In genomic region chr9:90511711-90512110, GRCh38 we compare ENCODE assay signal across 35 cellular contexts.
DNase-seq lines count a peak whose midpoint lies in the region; ATAC-seq, FAIRE-seq and TF ChIP-seq lines count a peak whose summit lies in the region.
"Had no signal": no experiment of that assay in that cellular context is flagged by ENCODE, and none has a peak within 500 bp of the region (broad histone marks: within the 10 kb centered on the region; RNA-seq: fewer than 3 reads in every experiment).

No MANE protein-coding gene starts in this region.

- no peak overlapping the region for H3K23ac ChIP-seq in trophoblast cell (ENCODE audit: low read length)

- FAIRE-seq in urothelium cell line (lab: Jason Lieb, UNC): no peak
- FAIRE-seq: A204.1, A549, D721Med had no signal

- H3K4ac ChIP-seq in trophoblast cell (ENCODE audit: low read depth, low read length): no peak overlapping the region

- H2AFZ ChIP-seq in GM23338: peak overlapping the region; percentile 90
- H2AFZ ChIP-seq in PC-9: peak overlapping the region; percentile 49; the same call in 1 of the 2 replicates
- no peak overlapping the region for H2AFZ ChIP-seq in trophoblast cell (ENCODE audit: insufficient read depth, low read length, poor library complexity)

- H4K91ac ChIP-seq in trophoblast cell (ENCODE audit: low read depth, low read length): no peak overlapping the region

- H3K4me2 ChIP-seq in GM23338: no peak overlapping the region
- no peak overlapping the region for H3K4me2 ChIP-seq in PC-9
- H3K4me2 ChIP-seq in trophoblast cell (ENCODE audit: low read length): no peak overlapping the region
- H3K4me2 ChIP-seq: A549; BLaER1; BLaER1 treated with 17β-estradiol and CSF1 and Interleukin-3, amounts not matched to agents 10 nM and 100 nM had no signal

- H3K9ac ChIP-seq in trophoblast cell (ENCODE audit: low read length): no peak overlapping the region
- H3K9ac ChIP-seq: BLaER1; BLaER1 treated with 17β-estradiol and CSF1 and Interleukin-3, amounts not matched to agents 10 nM and 100 nM had no signal

- no peak overlapping the region for H3K27ac Mint-ChIP-seq in GM23338
- H3K27ac Mint-ChIP-seq: B cell; CD14-positive monocyte; CD4-positive, alpha-beta memory T cell; CD4-positive, alpha-beta T cell; CD4-positive, CD25-positive, alpha-beta regulatory T cell; CD8-positive, alpha-beta memory T cell; CD8-positive, alpha-beta T cell had no signal

- no TSS peak for BruUV-seq in PC-9 (replicated peaks; lab: Mats Ljungman, UMichigan)

- H3K36me3 Mint-ChIP-seq in GM23338 (ENCODE audit: low read depth): no peaks in the 10 kb centered on the region
- H3K36me3 Mint-ChIP-seq: CD14-positive monocyte; CD4-positive, alpha-beta memory T cell; CD4-positive, CD25-positive, alpha-beta regulatory T cell; CD8-positive, alpha-beta memory T cell; CD8-positive, alpha-beta T cell had no signal

- intact Hi-C loops in PC-9 (cut with micrococcal nuclease; ENCODE audit: unreplicated experiment) (no loop called here), Right ventricle myocardium inferior (cut with DNase I) (no loop called here)

- H3K79me2 ChIP-seq in GM23338 (replicated peaks; ENCODE audit: insufficient read depth): no peaks in the 10 kb centered on the region
- H3K79me2 ChIP-seq in PC-9 (ENCODE audit: low read depth): no peaks in the 10 kb centered on the region
- no peaks in the 10 kb centered on the region for H3K79me2 ChIP-seq in trophoblast cell (ENCODE audit: control insufficient read depth, insufficient read depth, low read length, poor library complexity)

- H3K4me3 ChIP-seq in GM23338 (no peak overlapping the region), PC-9 (no peak overlapping the region), trophoblast cell (ENCODE audit: low read depth, low read length) (no peak overlapping the region)
- H3K4me3 ChIP-seq: A549; BLaER1; BLaER1 treated with 17β-estradiol and CSF1 and Interleukin-3, amounts not matched to agents 10 nM and 100 nM had no signal

- H3K4me1 Mint-ChIP-seq in GM23338: peaks cover 10% of the 10 kb centered on the region; the same call in 2 of the 3 replicates

- peaks cover 4% of the 10 kb centered on the region; the same call in 1 of the 2 replicates for H3K9me3 ChIP-seq in PC-9 (ENCODE audit: insufficient read depth, low read depth)
- H3K9me3 ChIP-seq in trophoblast cell (ENCODE audit: insufficient read depth, low read depth, low read length): no peaks in the 10 kb centered on the region
- H3K9me3 ChIP-seq: A549, BE2C, BLaER1, Caco-2 had no signal

- H3K9me3 Mint-ChIP-seq in GM23338: no peaks in the 10 kb centered on the region
- H3K9me3 Mint-ChIP-seq: CD4-positive, alpha-beta memory T cell; CD4-positive, alpha-beta T cell; CD8-positive, alpha-beta memory T cell; CD8-positive, alpha-beta T cell had no signal

- H4K8ac ChIP-seq in trophoblast cell (ENCODE audit: low read depth, low read length): no peak overlapping the region

- TF ChIP-seq CTCF in GM23338 (conservative IDR thresholded peaks at IDR 0.05; ENCODE audit: low read depth in 2 of 2): no peak
- no peak for TF ChIP-seq CTCF in PC-9 (conservative IDR thresholded peaks at IDR 0.05)

- H3K9me2 ChIP-seq in GM23338 (ENCODE audit: insufficient read depth) (peaks cover 12% of the 10 kb centered on the region; the same call in 1 of the 2 replicates), PC-9 (ENCODE audit: insufficient read depth) (no peaks in the 10 kb centered on the region)

- H3K4me1 ChIP-seq in GM23338 (ENCODE audit: insufficient read depth) (no peaks in the 10 kb centered on the region), PC-9 (replicated peaks; ENCODE audit: insufficient read depth) (peaks cover 34% of the 10 kb centered on the region), trophoblast cell (ENCODE audit: control insufficient read depth in 1 of 2, insufficient read depth in 2 of 2, low read length in 2 of 2) (peaks cover under 1 to 2% of the 10 kb centered on the region in 2 experiments)
- H3K4me1 ChIP-seq: A549, BLaER1, Caco-2 had no signal

- ATAC-seq in GM23338 (no peak), Right ventricle myocardium inferior (no peak), HG02678 (IDR thresholded peaks at IDR 0.05; ENCODE audit: unreplicated experiment) (no peak)
- ATAC-seq: A549; CD8-positive, alpha-beta T cell had no signal

- H3K36me3 ChIP-seq in GM23338 (ENCODE audit: insufficient read depth): no peaks in the 10 kb centered on the region
- no peaks in the 10 kb centered on the region for H3K36me3 ChIP-seq in PC-9 (ENCODE audit: low read depth)
- H3K36me3 ChIP-seq in trophoblast cell (ENCODE audit: control insufficient read depth in 1 of 2, insufficient read depth in 2 of 2, low read length in 2 of 2): no peaks in the 10 kb centered on the region
- H3K36me3 ChIP-seq: BE2C; BLaER1; BLaER1 treated with 17β-estradiol and CSF1 and Interleukin-3, amounts not matched to agents 10 nM and 100 nM had no signal

- WGBS in trophoblast cell (ENCODE audit: extremely low coverage, insufficient coverage, insufficient read length): no CpG with 5 or more reads among the region's 6 CpGs

- no peak overlapping the region for H2AK5ac ChIP-seq in trophoblast cell (ENCODE audit: low read length)

- H3K4me3 Mint-ChIP-seq in GM23338: no peak overlapping the region
- H3K4me3 Mint-ChIP-seq: B cell; CD14-positive monocyte; CD4-positive, alpha-beta memory T cell; CD4-positive, alpha-beta T cell; CD4-positive, CD25-positive, alpha-beta regulatory T cell; CD8-positive, alpha-beta memory T cell; CD8-positive, alpha-beta T cell had no signal

- H2BK120ac ChIP-seq in trophoblast cell (ENCODE audit: insufficient read depth, low read length, poor library complexity): no peak overlapping the region

- H3K27me3 ChIP-seq in GM23338 (ENCODE audit: insufficient read depth): no peaks in the 10 kb centered on the region
- no peaks in the 10 kb centered on the region for H3K27me3 ChIP-seq in PC-9 (ENCODE audit: insufficient read depth, low read depth)
- H3K27me3 ChIP-seq in trophoblast cell (ENCODE audit: insufficient read depth, low read length): no peaks in the 10 kb centered on the region
- H3K27me3 ChIP-seq: BE2C; BLaER1; BLaER1 treated with 17β-estradiol and CSF1 and Interleukin-3, amounts not matched to agents 10 nM and 100 nM had no signal

- CTCF ChIA-PET in PC-9 (lab: Charles Lee): no interaction called here

- POLR2A ChIA-PET in PC-9 (lab: Charles Lee; ENCODE audit: unreplicated experiment): no interaction called here

- no peak for DNase-seq in GM23338 (ENCODE audit: low spot score)
- no peak for DNase-seq in PC-9
- peak; percentile 87 to 91 for DNase-seq in trophoblast cell
- DNase-seq in Right ventricle myocardium inferior (ENCODE audit: missing footprints): no peak
- no peak for DNase-seq in urothelium cell line (ENCODE audit: low spot score)
- DNase-seq: 8988T; ACHN; AML-193; BE2C; C1 segment of cervical spinal cord; Caco-2; Calu3; CD4-positive, alpha-beta memory T cell; CD4-positive, alpha-beta T cell; CD4-positive, CD25-positive, alpha-beta regulatory T cell; CD8-positive, alpha-beta memory T cell; CD8-positive, alpha-beta T cell; COR-L47; DMS 273 treated with DMSO at 0.1 percent for 48 hours; DMS153; DMS53; DMS79; DMS79 treated with DMSO at 0.1 percent for 48 hours; DND-41; EL had no signal

- no peak overlapping the region for H3K18ac ChIP-seq in trophoblast cell (ENCODE audit: low read length)

- H3K27me3 Mint-ChIP-seq in GM23338 (ENCODE audit: insufficient read depth, low read depth, poor library complexity): no peaks in the 10 kb centered on the region

- H4K20me1 ChIP-seq in GM23338 (replicated peaks; ENCODE audit: insufficient read depth): no peaks in the 10 kb centered on the region
- no peaks in the 10 kb centered on the region for H4K20me1 ChIP-seq in PC-9 (ENCODE audit: insufficient read depth)
- H4K20me1 ChIP-seq: BLaER1; BLaER1 treated with 17β-estradiol and CSF1 and Interleukin-3, amounts not matched to agents 10 nM and 100 nM had no signal

- H3K79me1 ChIP-seq in trophoblast cell (ENCODE audit: low read length): no peaks in the 10 kb centered on the region

- H3K27ac ChIP-seq in GM23338 (ENCODE audit: low read depth): no peak overlapping the region
- no peak overlapping the region for H3K27ac ChIP-seq in PC-9
- no peak overlapping the region for H3K27ac ChIP-seq in trophoblast cell (ENCODE audit: low read depth, low read length)
- H3K27ac ChIP-seq: 22Rv1; A549; BLaER1; BLaER1 treated with 17β-estradiol and CSF1 and Interleukin-3, amounts not matched to agents 10 nM and 100 nM; C4-2B had no signal

- H3K14ac ChIP-seq in trophoblast cell (ENCODE audit: low read length): no peak overlapping the region

- no peak overlapping the region for H2BK5ac ChIP-seq in trophoblast cell (ENCODE audit: low read depth, low read length, poor library complexity)

- H2BK12ac ChIP-seq in trophoblast cell (ENCODE audit: low read length): no peak overlapping the region

- no peak overlapping the region for H4K12ac ChIP-seq in trophoblast cell (ENCODE audit: low read depth, low read length)

- H3F3A ChIP-seq in GM23338 (replicated peaks; ENCODE audit: low read depth): no peaks in the 10 kb centered on the region
- H3F3A ChIP-seq in PC-9 (ENCODE audit: insufficient read depth, low read depth): peaks cover under 1% of the 10 kb centered on the region; the same call in 1 of the 2 replicates

TF ChIP-seq in GM23338, 12 proteins besides CTCF, POLR2A, EP300 and RAD21 (continues in another document):
- TF ChIP-seq ZNF114 (CRISPR knock-in tag; IDR thresholded peaks at IDR 0.05): no peak
- TF ChIP-seq EZH2phosphoT487 (IDR thresholded peaks at IDR 0.05; ENCODE audit: unreplicated experiment): no peak

Comparison
In these comparisons a context has a peak if more than half of its experiments do, and no peak if none do; other contexts are left out.
1. DNase-seq: peak in trophoblast cell (2 of 2); none in GM23338 (single experiment), PC-9 (0 of 2), Right ventricle myocardium inferior (single experiment) and urothelium cell line (single experiment).